ENCODE assay signal across 7 cellular contexts in genomic region chr2:162221064-162221463, GRCh38. TPM values are rescaled to one million over a fixed set of nuclear protein-coding genes. Genes with fewer than 3 reads are reported as not detected.
DNase-seq lines count a peak whose midpoint lies in the region; FAIRE-seq and TF ChIP-seq lines count a peak whose summit lies in the region.

No MANE protein-coding gene starts in this region.

- FAIRE-seq in GM12892 (lab: Jason Lieb, UNC) = peak; percentile 87

- no peaks in the 10 kb centered on the region for H3K9me2 ChIP-seq in MM.1S (replicated peaks; ENCODE audit: insufficient read depth, low read length)

- H4K20me1 ChIP-seq in MM.1S (ENCODE audit: insufficient read depth, low read length) = no peaks in the 10 kb centered on the region

- H3K4me3 ChIP-seq in MM.1S (ENCODE audit: low read length) (no peak overlapping the region), liver (ENCODE audit: low read depth in 1 of 3, low read length in 3 of 3) (no peak overlapping the region)

- no peaks in the 10 kb centered on the region for H3K79me2 ChIP-seq in MM.1S (ENCODE audit: low read length)

- peak overlapping the region; percentile 6; the same call in 1 of the 2 replicates for H3K4me2 ChIP-seq in MM.1S (ENCODE audit: low read depth, low read length)

- peak; percentile 79 to 90 for TF ChIP-seq RAD21 in liver (IDR thresholded peaks at IDR 0.05)

- WGBS in liver = 37% methylated on average over 11 of the region's 11 CpGs

- H3K9me3 ChIP-seq in MM.1S (replicated peaks; ENCODE audit: insufficient read depth, low read length) (no peaks in the 10 kb centered on the region), liver (ENCODE audit: control insufficient read depth in 4 of 4, low read length in 3 of 4) (no peaks in the 10 kb centered on the region)

- DNase-seq in GM12892 (ENCODE audit: insufficient read length) (peak; percentile 18), HCEC 1CT (peak; percentile 68), MM.1S (peak; percentile 68), cerebellum (ENCODE audit: low spot score) (peak; percentile 4)
- DNase-seq in activated CD4-positive, alpha-beta T cell treated with anti-CD3 and anti-CD28 coated beads for 1 hour = peak; percentile 36
- DNase-seq in stimulated activated CD8-positive, alpha-beta memory T cell treated with anti-CD3 and anti-CD28 coated beads, Interleukin-15, amount 100 ng/mL, for 1 hour (ENCODE audit: low read depth) = peak; percentile 24

- H3K4me1 ChIP-seq in MM.1S (ENCODE audit: low read length) (no peaks in the 10 kb centered on the region), liver (ENCODE audit: control insufficient read depth in 4 of 4, insufficient read depth in 4 of 4, low read length in 3 of 4) (no peaks in the 10 kb centered on the region)

- H3K27ac ChIP-seq in MM.1S (ENCODE audit: low read length) (no peak overlapping the region), liver (ENCODE audit: low read depth in 1 of 2, low read length in 2 of 2) (no peak overlapping the region)

- no peak overlapping the region for H3K9ac ChIP-seq in MM.1S (ENCODE audit: low read length)
- H3K9ac ChIP-seq in liver (ENCODE audit: low read depth in 1 of 2, low read length in 2 of 2) = no peak overlapping the region

- TF ChIP-seq CTCF in MM.1S (IDR thresholded peaks at IDR 0.05; ENCODE audit: low read length) = peak; percentile 93
- TF ChIP-seq CTCF in liver (IDR thresholded peaks at IDR 0.05; ENCODE audit: low read depth, low read length, missing input control) = peak; percentile 84

- no peaks in the 10 kb centered on the region for H3F3A ChIP-seq in MM.1S (ENCODE audit: insufficient read depth, low read length)

- TF ChIP-seq POLR2A in GM12892 (IDR thresholded peaks at IDR 0.05; ENCODE audit: low read depth, low read length) = no peak

- H2AFZ ChIP-seq in MM.1S (ENCODE audit: low read length) = no peak overlapping the region

- H3K27me3 ChIP-seq in MM.1S (replicated peaks; ENCODE audit: insufficient read depth, low read length) = no peaks in the 10 kb centered on the region
- H3K27me3 ChIP-seq in liver (ENCODE audit: control insufficient read depth in 4 of 4, insufficient read depth in 4 of 4, low read length in 3 of 4) = no peaks in the 10 kb centered on the region

- H3K36me3 ChIP-seq in MM.1S (replicated peaks; ENCODE audit: insufficient read depth, low read length) (no peaks in the 10 kb centered on the region), liver (ENCODE audit: control insufficient read depth in 4 of 4, insufficient read depth in 3 of 4, low read depth in 1 of 4, low read length in 3 of 4) (no peaks in the 10 kb centered on the region)

TF ChIP-seq in liver, 16 proteins besides CTCF, POLR2A, EP300 and RAD21:
- TF ChIP-seq GABPA (IDR thresholded peaks at IDR 0.05 in 1 of 2, conservative IDR thresholded peaks at IDR 0.05 in 1 of 2) = no peak
- no peak for TF ChIP-seq RXRA (IDR thresholded peaks at IDR 0.05)
- no peak for TF ChIP-seq YY1 (IDR thresholded peaks at IDR 0.05)
- no peak for TF ChIP-seq TAF1 (conservative IDR thresholded peaks at IDR 0.05)
- TF ChIP-seq NR2F2 (IDR thresholded peaks at IDR 0.05) = no peak
- TF ChIP-seq ATF3 (IDR thresholded peaks at IDR 0.05) = no peak
- no peak for TF ChIP-seq REST (IDR thresholded peaks at IDR 0.05)
- TF ChIP-seq ZBTB33 (IDR thresholded peaks at IDR 0.05) = no peak
- no peak for TF ChIP-seq MAX (IDR thresholded peaks at IDR 0.05)
- no peak for TF ChIP-seq FOXA1 (IDR thresholded peaks at IDR 0.05)
- no peak for TF ChIP-seq HNF4A (conservative IDR thresholded peaks at IDR 0.05)
- no peak for TF ChIP-seq FOXA2 (IDR thresholded peaks at IDR 0.05)
- no peak for TF ChIP-seq EGR1 (IDR thresholded peaks at IDR 0.05; ENCODE audit: low read depth in 2 of 2)
- no peak for TF ChIP-seq SP1 (IDR thresholded peaks at IDR 0.05)
- TF ChIP-seq HNF4G (IDR thresholded peaks at IDR 0.05) = no peak
- no peak for TF ChIP-seq JUND (IDR thresholded peaks at IDR 0.05)

RNA-seq across cellular contexts. Expression of gene FAP, which starts 22.2 kb away (rescaled TPM):
- not detected for polyA plus RNA-seq in GM12892 (2012; ENCODE audit: missing spikeins)
- total RNA-seq in cerebellum (24.0 TPM), liver (under 1 TPM; 0.23 to 0.42 TPM)
- under 1 TPM; 0.10 to 0.23 TPM for polyA plus RNA-seq in liver

Comparison
In these comparisons a context has a peak if more than half of its experiments do, and no peak if none do; other contexts are left out.
1. DNase-seq: peak in every context shown above with its lines; median percentile 68 in HCEC 1CT; 68 in MM.1S; 36 in activated CD4-positive, alpha-beta T cell treated with anti-CD3 and anti-CD28 coated beads for 1 hour; 24 in stimulated activated CD8-positive, alpha-beta memory T cell treated with anti-CD3 and anti-CD28 coated beads, Interleukin-15, amount 100 ng/mL, for 1 hour; 18 in GM12892; 4 in cerebellum.
2. RNA of gene FAP, which starts 22.2 kb away (total RNA-seq): 24.0 TPM in cerebellum (single experiment); 0.23 to 0.42 TPM in liver; every median in the first group is over 10 times any median in the second.